ENCODE assay signal across 1 cellular context in genomic region chr20:45355209-45355608, GRCh38.
TF ChIP-seq lines count a peak whose summit lies in the region.

No MANE protein-coding gene starts in this region.

TF ChIP-seq in WTC11, 78 proteins besides CTCF, POLR2A, EP300 and RAD21 (continued from another document):
- no peak for TF ChIP-seq ZMAT4 (CRISPR knock-in tag; IDR thresholded peaks at IDR 0.05)
- no peak for TF ChIP-seq TEAD1 (CRISPR knock-in tag; IDR thresholded peaks at IDR 0.05)
- no peak for TF ChIP-seq USF2 (CRISPR knock-in tag; IDR thresholded peaks at IDR 0.05)
- no peak for TF ChIP-seq TCF7 (CRISPR knock-in tag; IDR thresholded peaks at IDR 0.05; ENCODE audit: low read depth)
- TF ChIP-seq NR3C1 (CRISPR knock-in tag; conservative IDR thresholded peaks at IDR 0.05; ENCODE audit: low read depth) = no peak
- TF ChIP-seq AFF4 (CRISPR knock-in tag; IDR thresholded peaks at IDR 0.05; ENCODE audit: borderline replicate concordance) = no peak
- no peak for TF ChIP-seq MYBL2 (CRISPR knock-in tag; IDR thresholded peaks at IDR 0.05)
- TF ChIP-seq ATF1 (CRISPR knock-in tag; IDR thresholded peaks at IDR 0.05) = no peak
- TF ChIP-seq ATF6 (CRISPR knock-in tag; IDR thresholded peaks at IDR 0.05) = no peak
- TF ChIP-seq E2F4 (CRISPR knock-in tag; IDR thresholded peaks at IDR 0.05; ENCODE audit: borderline replicate concordance, low read depth) = no peak
- TF ChIP-seq ESRRA (CRISPR knock-in tag; IDR thresholded peaks at IDR 0.05; ENCODE audit: borderline replicate concordance) = no peak
TF ChIP-seq in WTC11: peak in this region for 0.
